Comparison of ENCODE assay signal across 1 cellular context in the genomic region with DNA sequence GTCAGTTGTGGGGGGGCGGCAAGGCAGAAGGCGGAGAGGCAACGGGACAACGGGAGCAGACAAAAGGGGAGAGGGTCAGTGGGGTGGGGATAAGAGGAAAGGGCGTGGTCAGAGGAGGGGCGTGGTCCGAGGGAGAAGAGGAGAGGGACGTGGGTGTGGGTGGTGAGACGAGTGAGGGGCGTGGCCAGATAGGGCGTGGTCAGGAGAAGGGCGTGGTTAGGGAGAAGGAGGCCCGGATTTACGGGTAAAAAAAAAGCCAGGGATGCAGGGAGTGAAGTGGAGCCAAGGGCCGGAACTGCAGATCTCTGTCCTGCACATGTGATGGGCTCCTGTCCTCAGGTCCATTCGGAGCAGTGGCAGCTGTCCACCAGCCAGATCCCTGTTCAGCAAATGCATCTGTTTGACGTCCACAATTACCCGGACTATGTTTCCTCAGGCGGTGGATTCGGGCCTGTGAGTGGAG.
A peak's percentile ranks its signal among the peaks of the same experiment; 100 is the strongest.
TF ChIP-seq lines count a peak whose summit lies in the region.

No MANE protein-coding gene starts in this region.

TF ChIP-seq in K562, 482 proteins besides CTCF, POLR2A, EP300 and RAD21 (continued from another document):
- TF ChIP-seq PKNOX1 (IDR thresholded peaks at IDR 0.05) (peak; percentile 90), GABPA (tag; conservative IDR thresholded peaks at IDR 0.05; ENCODE audit: low read depth) (no peak), PHF20 (IDR thresholded peaks at IDR 0.05; ENCODE audit: partially characterized antibody) (peak; percentile 21), MNT (conservative IDR thresholded peaks at IDR 0.05) (0 out of 4 replicates have a peak, but pooled peaks of 1 of the 2 experiments have one; percentile 23)
- TF ChIP-seq, protein P1, sequence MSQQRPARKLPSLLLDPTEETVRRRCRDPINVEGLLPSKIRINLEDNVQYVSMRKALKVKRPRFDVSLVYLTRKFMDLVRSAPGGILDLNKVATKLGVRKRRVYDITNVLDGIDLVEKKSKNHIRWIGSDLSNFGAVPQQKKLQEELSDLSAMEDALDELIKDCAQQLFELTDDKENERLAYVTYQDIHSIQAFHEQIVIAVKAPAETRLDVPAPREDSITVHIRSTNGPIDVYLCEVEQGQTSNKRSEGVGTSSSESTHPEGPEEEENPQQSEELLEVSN (IDR thresholded peaks at IDR 0.05; ENCODE audit: borderline replicate concordance in 1 of 2, extremely low read depth in 1 of 2, insufficient read depth in 1 of 2, insufficient read length in 1 of 2, low read depth in 1 of 2, low read length in 1 of 2, poor library complexity in 1 of 2, severe bottlenecking in 1 of 2), result peak in 1 of 2 experiments; percentile 23
